Comparison of ENCODE assay signal across 28 cellular contexts in genomic region chr17:74936470-74936799, GRCh38. TPM values are rescaled to one million over a fixed set of nuclear protein-coding genes. Genes with fewer than 3 reads are reported as not detected.
"Had no signal": no experiment of that assay in that cellular context is flagged by ENCODE, and none has a peak within 500 bp of the region (broad histone marks: within the 10 kb centered on the region; RNA-seq: fewer than 3 reads in every experiment).

No MANE protein-coding gene starts in this region.

- H3K4me3 ChIP-seq: body of pancreas, gastroesophageal sphincter, ovary, psoas muscle, vagina had no signal

- H3K27me3 ChIP-seq: vagina had no signal

- H3K9me3 ChIP-seq: body of pancreas, gastroesophageal sphincter, heart right ventricle, ovary, psoas muscle, vagina had no signal

- H3K27ac Mint-ChIP-seq: activated CD4-positive, alpha-beta T cell treated with anti-CD3 and anti-CD28 coated beads for 36 hours; activated naive CD8-positive, alpha-beta T cell treated with anti-CD3 and anti-CD28 coated beads, Interleukin-2, amount 10 ng/mL, durations not matched to agents 7 days and 5 days; activated T-helper 1 cell treated with anti-CD3 and anti-CD28 coated beads, Interleukin-12 subunit alpha, Interleukin-12 subunit beta, Interleukin-2, Interleukin-4 antibody, amounts not matched to agents 30 ng/mL and 10 ng/mL and 1 ng/mL, durations not matched to agents 14 hours and 24 hours and 36 hours; endodermal cell; naive thymus-derived CD4-positive, alpha-beta T cell; stimulated activated naive CD8-positive, alpha-beta T cell treated with anti-CD3 and anti-CD28 coated beads, Interleukin-15, Interleukin-2, amounts not matched to agents 100 ng/mL and 50 ng/mL, for 24 hours had no signal

- ATAC-seq: activated CD4-positive, alpha-beta T cell treated with anti-CD3 and anti-CD28 coated beads for 36 hours; gastroesophageal sphincter; left cardiac atrium; naive thymus-derived CD4-positive, alpha-beta T cell had no signal

- DNase-seq: activated CD4-positive, alpha-beta T cell treated with anti-CD3 and anti-CD28 coated beads for 36 hours; activated CD4-positive, alpha-beta T cell treated with anti-CD3 and anti-CD28 coated beads, Interleukin-2, amount 50 U/mL, for 48 hours; activated gamma-delta T cell treated with Interleukin-2 at 50 U/mL for 16 hours; activated naive CD8-positive, alpha-beta T cell treated with anti-CD3 and anti-CD28 coated beads, Interleukin-2, amount 10 ng/mL, durations not matched to agents 7 days and 5 days; amygdala; heart right ventricle; left cardiac atrium; mesendoderm; naive thymus-derived CD4-positive, alpha-beta T cell; ovary; psoas muscle; T-helper 2 cell; trophoblast cell; WERI-Rb-1 had no signal

- H3K4me3 Mint-ChIP-seq: activated CD4-positive, alpha-beta T cell treated with anti-CD3 and anti-CD28 coated beads for 36 hours; activated naive CD8-positive, alpha-beta T cell treated with anti-CD3 and anti-CD28 coated beads, Interleukin-2, amount 10 ng/mL, durations not matched to agents 7 days and 5 days; activated T-helper 1 cell treated with anti-CD3 and anti-CD28 coated beads, Interleukin-12 subunit alpha, Interleukin-12 subunit beta, Interleukin-2, Interleukin-4 antibody, amounts not matched to agents 30 ng/mL and 10 ng/mL and 1 ng/mL, durations not matched to agents 14 hours and 24 hours and 36 hours; stimulated activated naive CD8-positive, alpha-beta T cell treated with anti-CD3 and anti-CD28 coated beads, Interleukin-15, Interleukin-2, amounts not matched to agents 100 ng/mL and 50 ng/mL, for 24 hours had no signal

- H3K36me3 ChIP-seq: gastroesophageal sphincter, heart right ventricle, ovary, vagina had no signal

- H3K27ac ChIP-seq: body of pancreas, gastroesophageal sphincter, heart right ventricle, ovary, psoas muscle, vagina had no signal

- H3K4me1 Mint-ChIP-seq: activated CD4-positive, alpha-beta T cell treated with anti-CD3 and anti-CD28 coated beads for 36 hours; endodermal cell had no signal

- H3K9me3 Mint-ChIP-seq: activated naive CD8-positive, alpha-beta T cell treated with anti-CD3 and anti-CD28 coated beads, Interleukin-2, amount 10 ng/mL, durations not matched to agents 7 days and 5 days; activated T-helper 1 cell treated with anti-CD3 and anti-CD28 coated beads, Interleukin-12 subunit alpha, Interleukin-12 subunit beta, Interleukin-2, Interleukin-4 antibody, amounts not matched to agents 30 ng/mL and 10 ng/mL and 1 ng/mL, durations not matched to agents 14 hours and 24 hours and 36 hours; endodermal cell; stimulated activated naive CD8-positive, alpha-beta T cell treated with anti-CD3 and anti-CD28 coated beads, Interleukin-15, Interleukin-2, amounts not matched to agents 100 ng/mL and 50 ng/mL, for 24 hours had no signal

- H3K36me3 Mint-ChIP-seq: activated naive CD8-positive, alpha-beta T cell treated with anti-CD3 and anti-CD28 coated beads, Interleukin-2, amount 10 ng/mL, durations not matched to agents 7 days and 5 days had no signal

- H3K4me1 ChIP-seq: psoas muscle had no signal

RNA-seq across cellular contexts. Expression of gene OTOP3, which starts 0.7 kb away (rescaled TPM):
- total RNA-seq: activated CD4-positive, alpha-beta T cell treated with anti-CD3 and anti-CD28 coated beads for 36 hours; activated naive CD8-positive, alpha-beta T cell treated with anti-CD3 and anti-CD28 coated beads, Interleukin-2, amount 10 ng/mL, durations not matched to agents 7 days and 5 days; activated T-helper 1 cell treated with anti-CD3 and anti-CD28 coated beads, Interleukin-12 subunit alpha, Interleukin-12 subunit beta, Interleukin-2, Interleukin-4 antibody, amounts not matched to agents 30 ng/mL and 10 ng/mL and 1 ng/mL, durations not matched to agents 14 hours and 24 hours and 36 hours; cardiac septum; dermis microvascular lymphatic vessel endothelial cell; endodermal cell; epithelial cell of proximal tubule; heart right ventricle; left cardiac atrium; mucosa of gallbladder; naive thymus-derived CD4-positive, alpha-beta T cell; ovary; psoas muscle; right cardiac atrium; skeletal muscle tissue; temporal lobe had no signal
- polyA plus RNA-seq: heart right ventricle; naive thymus-derived CD4-positive, alpha-beta T cell; ovary; right cardiac atrium had no signal

RNA-seq across cellular contexts. Expression of gene OTOP2, which starts 12.4 kb away (rescaled TPM):
- total RNA-seq: activated CD4-positive, alpha-beta T cell treated with anti-CD3 and anti-CD28 coated beads for 36 hours; activated naive CD8-positive, alpha-beta T cell treated with anti-CD3 and anti-CD28 coated beads, Interleukin-2, amount 10 ng/mL, durations not matched to agents 7 days and 5 days; activated T-helper 1 cell treated with anti-CD3 and anti-CD28 coated beads, Interleukin-12 subunit alpha, Interleukin-12 subunit beta, Interleukin-2, Interleukin-4 antibody, amounts not matched to agents 30 ng/mL and 10 ng/mL and 1 ng/mL, durations not matched to agents 14 hours and 24 hours and 36 hours; body of pancreas; cardiac septum; dermis microvascular lymphatic vessel endothelial cell; endodermal cell; epithelial cell of proximal tubule; gastroesophageal sphincter; heart right ventricle; left cardiac atrium; lower leg skin; mucosa of gallbladder; naive thymus-derived CD4-positive, alpha-beta T cell; ovary; psoas muscle; right cardiac atrium; skeletal muscle tissue; temporal lobe; vagina had no signal
- polyA plus RNA-seq: heart right ventricle; naive thymus-derived CD4-positive, alpha-beta T cell; ovary; psoas muscle; right cardiac atrium had no signal

RNA-seq across cellular contexts. Expression of gene USH1G, which starts 13.4 kb away (rescaled TPM):
- total RNA-seq: activated CD4-positive, alpha-beta T cell treated with anti-CD3 and anti-CD28 coated beads for 36 hours; activated naive CD8-positive, alpha-beta T cell treated with anti-CD3 and anti-CD28 coated beads, Interleukin-2, amount 10 ng/mL, durations not matched to agents 7 days and 5 days; activated T-helper 1 cell treated with anti-CD3 and anti-CD28 coated beads, Interleukin-12 subunit alpha, Interleukin-12 subunit beta, Interleukin-2, Interleukin-4 antibody, amounts not matched to agents 30 ng/mL and 10 ng/mL and 1 ng/mL, durations not matched to agents 14 hours and 24 hours and 36 hours; cardiac septum; dermis microvascular lymphatic vessel endothelial cell; epithelial cell of proximal tubule; gastroesophageal sphincter; heart right ventricle; naive thymus-derived CD4-positive, alpha-beta T cell; psoas muscle had no signal
- polyA plus RNA-seq: heart right ventricle; naive thymus-derived CD4-positive, alpha-beta T cell; psoas muscle had no signal

RNA-seq across cellular contexts. Expression of gene FADS6, which starts 43.0 kb away (rescaled TPM):
- total RNA-seq: activated CD4-positive, alpha-beta T cell treated with anti-CD3 and anti-CD28 coated beads for 36 hours; activated naive CD8-positive, alpha-beta T cell treated with anti-CD3 and anti-CD28 coated beads, Interleukin-2, amount 10 ng/mL, durations not matched to agents 7 days and 5 days; activated T-helper 1 cell treated with anti-CD3 and anti-CD28 coated beads, Interleukin-12 subunit alpha, Interleukin-12 subunit beta, Interleukin-2, Interleukin-4 antibody, amounts not matched to agents 30 ng/mL and 10 ng/mL and 1 ng/mL, durations not matched to agents 14 hours and 24 hours and 36 hours; body of pancreas; cardiac septum; dermis microvascular lymphatic vessel endothelial cell; epithelial cell of proximal tubule; heart right ventricle; left cardiac atrium; naive thymus-derived CD4-positive, alpha-beta T cell; psoas muscle; right cardiac atrium; skeletal muscle tissue had no signal
- polyA plus RNA-seq: heart right ventricle had no signal
